Comparison of ENCODE assay signal across 21 cellular contexts in genomic region chr4:98374643-98375042, GRCh38.
"Had no signal": no experiment of that assay in that cellular context is flagged by ENCODE, and none has a peak within 500 bp of the region (broad histone marks: within the 10 kb centered on the region; RNA-seq: fewer than 3 reads in every experiment).

No MANE protein-coding gene starts in this region.

- ATAC-seq: activated CD4-positive, alpha-beta T cell treated with anti-CD3 and anti-CD28 coated beads for 36 hours; lower lobe of right lung; pancreas; stimulated activated memory B cell treated with anti-CD40 and anti-IgM and Interleukin-4, amounts not matched to agents 10 μg/mL and 1 μg/mL and 100 μg/mL, for 72 hours had no signal

- H3K9me3 Mint-ChIP-seq: activated CD4-positive, alpha-beta memory T cell treated with anti-CD3 and anti-CD28 coated beads, Interleukin-2, amount 10 ng/mL, durations not matched to agents 7 days and 5 days; stimulated activated memory B cell treated with anti-CD40 and anti-IgM and Interleukin-4, amounts not matched to agents 10 μg/mL and 1 μg/mL and 100 μg/mL, for 72 hours had no signal

- DNase-seq: activated CD4-positive, alpha-beta memory T cell treated with anti-CD3 and anti-CD28 coated beads, Interleukin-2, amount 10 ng/mL, durations not matched to agents 7 days and 5 days; activated CD4-positive, alpha-beta T cell treated with anti-CD3 and anti-CD28 coated beads for 36 hours; activated naive CD4-positive, alpha-beta T cell; cortex of kidney; erythroblast; foreskin melanocyte; lower lobe of right lung; naive B cell; pancreas; SJCRH30; spleen; stimulated activated CD4-positive, alpha-beta T cell treated with anti-CD3 and anti-CD28 coated beads, Interleukin-1b, Interleukin-23, amount 100 ng/mL, for 48 hours; SW 1271; T-helper 9 cell; trophoblast cell had no signal

- FAIRE-seq: pancreas had no signal

- H3K4me1 Mint-ChIP-seq: mesothelial cell of epicardium had no signal

- H3K4me3 Mint-ChIP-seq: activated CD4-positive, alpha-beta memory T cell treated with anti-CD3 and anti-CD28 coated beads, Interleukin-2, amount 10 ng/mL, durations not matched to agents 7 days and 5 days; activated CD4-positive, alpha-beta T cell treated with anti-CD3 and anti-CD28 coated beads for 36 hours; activated T-helper 1 cell treated with anti-CD3 and anti-CD28 coated beads, Interleukin-12 subunit alpha, Interleukin-12 subunit beta, Interleukin-2, Interleukin-4 antibody, amounts not matched to agents 30 ng/mL and 10 ng/mL and 1 ng/mL, durations not matched to agents 14 hours and 24 hours and 36 hours; mesothelial cell of epicardium; naive B cell; stimulated activated memory B cell treated with anti-CD40 and anti-IgM and Interleukin-4, amounts not matched to agents 10 μg/mL and 1 μg/mL and 100 μg/mL, for 72 hours had no signal

- H3K27ac Mint-ChIP-seq: activated CD4-positive, alpha-beta memory T cell treated with anti-CD3 and anti-CD28 coated beads, Interleukin-2, amount 10 ng/mL, durations not matched to agents 7 days and 5 days; activated CD4-positive, alpha-beta T cell treated with anti-CD3 and anti-CD28 coated beads for 36 hours; activated T-helper 1 cell treated with anti-CD3 and anti-CD28 coated beads, Interleukin-12 subunit alpha, Interleukin-12 subunit beta, Interleukin-2, Interleukin-4 antibody, amounts not matched to agents 30 ng/mL and 10 ng/mL and 1 ng/mL, durations not matched to agents 14 hours and 24 hours and 36 hours; mesothelial cell of epicardium; stimulated activated memory B cell treated with anti-CD40 and anti-IgM and Interleukin-4, amounts not matched to agents 10 μg/mL and 1 μg/mL and 100 μg/mL, for 72 hours had no signal

- H3K27ac ChIP-seq: ascending aorta, lower lobe of right lung, pancreas, right atrium auricular region, SJCRH30, spleen, VCaP had no signal

- H3K27me3 Mint-ChIP-seq: activated CD4-positive, alpha-beta memory T cell treated with anti-CD3 and anti-CD28 coated beads, Interleukin-2, amount 10 ng/mL, durations not matched to agents 7 days and 5 days; activated CD4-positive, alpha-beta T cell treated with anti-CD3 and anti-CD28 coated beads for 36 hours; naive B cell; stimulated activated memory B cell treated with anti-CD40 and anti-IgM and Interleukin-4, amounts not matched to agents 10 μg/mL and 1 μg/mL and 100 μg/mL, for 72 hours had no signal
